1 cellular context compared by ENCODE assay signal in genomic region chr4:6710282-6710681, GRCh38.
TF ChIP-seq lines count a peak whose summit lies in the region.

No MANE protein-coding gene starts in this region.

TF ChIP-seq in H1, 55 proteins besides CTCF, POLR2A, EP300 and RAD21 (continued from another document):
- no peak for TF ChIP-seq TAF1 (IDR thresholded peaks at IDR 0.05; ENCODE audit: low read depth, low read length)
- TF ChIP-seq ATF3 (IDR thresholded peaks at IDR 0.05; ENCODE audit: insufficient read depth, low read depth, low read length): no peak
- TF ChIP-seq SP1 (IDR thresholded peaks at IDR 0.05; ENCODE audit: low read depth, low read length): no peak
- no peak for TF ChIP-seq RXRA (IDR thresholded peaks at IDR 0.05; ENCODE audit: insufficient read depth, low read depth, low read length)
- TF ChIP-seq CBX8 (IDR thresholded peaks at IDR 0.05; ENCODE audit: borderline replicate concordance, low read depth, low read length): no peak
